Comparison of ENCODE assay signal across 1 cellular context in genomic region chr7:125877251-125877650, GRCh38.
TF ChIP-seq lines count a peak whose summit lies in the region.

No MANE protein-coding gene starts in this region.

TF ChIP-seq in H1, 55 proteins besides CTCF, POLR2A, EP300 and RAD21 (continued from another document):
- no peak for TF ChIP-seq CHD7 (IDR thresholded peaks at IDR 0.05; ENCODE audit: insufficient replicate concordance, low read length)
- no peak for TF ChIP-seq MAX (IDR thresholded peaks at IDR 0.05)
- TF ChIP-seq HDAC6 (IDR thresholded peaks at IDR 0.05; ENCODE audit: low read depth, low read length) = no peak
- no peak for TF ChIP-seq POLR2AphosphoS5 (IDR thresholded peaks at IDR 0.05; ENCODE audit: low read depth, low read length)
- TF ChIP-seq CREB1 (IDR thresholded peaks at IDR 0.05) = no peak
- TF ChIP-seq SRF (IDR thresholded peaks at IDR 0.05; ENCODE audit: low read depth, low read length) = no peak
- no peak for TF ChIP-seq RBBP5 (IDR thresholded peaks at IDR 0.05; ENCODE audit: borderline replicate concordance, low read depth, low read length)
- no peak for TF ChIP-seq CHD1 (IDR thresholded peaks at IDR 0.05; ENCODE audit: low read depth, low read length)
- no peak for TF ChIP-seq KDM1A (IDR thresholded peaks at IDR 0.05; ENCODE audit: borderline replicate concordance, low read length)
- no peak for TF ChIP-seq ATF3 (IDR thresholded peaks at IDR 0.05; ENCODE audit: insufficient read depth, low read depth, low read length)
- TF ChIP-seq BRCA1 (IDR thresholded peaks at IDR 0.05; ENCODE audit: low read depth, low read length) = no peak
- TF ChIP-seq NANOG (IDR thresholded peaks at IDR 0.05; ENCODE audit: insufficient read depth, low read depth, low read length, poor library complexity, severe bottlenecking) = no peak
